Comparison of ENCODE assay signal across 26 cellular contexts in the genomic region with DNA sequence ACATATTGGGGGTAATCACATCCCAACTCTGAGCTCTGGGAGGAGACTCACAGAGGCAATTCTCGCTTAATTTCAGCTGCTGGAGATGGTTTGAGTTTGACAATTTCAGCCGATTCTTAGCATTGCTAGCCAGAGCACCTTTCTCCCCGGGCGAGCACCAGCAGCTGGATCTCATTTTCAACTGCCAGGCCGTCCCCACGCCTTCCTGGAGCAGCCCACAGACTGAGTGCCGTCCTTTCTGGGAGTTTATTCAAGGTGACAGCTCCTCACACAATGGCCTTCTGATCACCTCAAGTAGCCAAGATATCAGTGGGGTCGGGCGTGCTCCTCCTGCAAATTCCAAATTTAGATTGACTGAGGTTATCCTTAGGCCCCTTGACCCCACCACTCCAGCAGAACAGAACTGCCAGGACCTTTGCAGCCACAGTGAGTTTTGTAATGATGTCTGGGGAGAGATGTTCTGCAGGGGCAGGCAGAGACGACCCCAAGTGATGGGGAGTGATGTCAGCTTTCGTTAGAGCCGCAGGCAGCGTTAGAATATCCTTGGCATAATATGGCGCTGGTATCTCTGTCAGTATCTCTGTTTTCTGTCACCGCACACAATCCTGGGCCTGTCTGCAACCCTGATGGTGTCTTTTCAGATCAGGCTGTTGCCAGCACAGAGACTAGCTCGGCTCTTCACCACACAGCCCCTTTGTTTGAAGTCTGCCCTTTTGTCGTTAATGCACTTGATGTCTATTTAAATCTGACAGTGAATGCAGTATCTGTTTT.
DNase-seq lines count a peak whose midpoint lies in the region; ATAC-seq and TF ChIP-seq lines count a peak whose summit lies in the region.
"Had no signal": no experiment of that assay in that cellular context is flagged by ENCODE, and none has a peak within 500 bp of the region (broad histone marks: within the 10 kb centered on the region; RNA-seq: fewer than 3 reads in every experiment).

No MANE protein-coding gene starts in this region.

- no peak for TF ChIP-seq CTCF in fibroblast of lung (conservative IDR thresholded peaks at IDR 0.05 in 1 of 2, IDR thresholded peaks at IDR 0.05 in 1 of 2; ENCODE audit: low read depth in 1 of 2, low read length in 2 of 2)
- no peak for TF ChIP-seq CTCF in nephron (IDR thresholded peaks at IDR 0.05; ENCODE audit: unreplicated experiment in 3 of 3)
- no peak for TF ChIP-seq CTCF in upper lobe of right lung (IDR thresholded peaks at IDR 0.05)

- H3K27ac ChIP-seq in SJSA1, result peak overlapping the region; percentile 27
- no peak overlapping the region for H3K27ac ChIP-seq in fibroblast of lung (ENCODE audit: insufficient read depth, low read length)
- H3K27ac ChIP-seq in upper lobe of right lung, result peak overlapping the region; percentile 43
- H3K27ac ChIP-seq: KMS-11, Peyer's patch, SK-N-MC, thyroid gland had no signal

- H3K4me3 ChIP-seq in SJSA1 (no peak overlapping the region), fibroblast of lung (replicated peaks in 1 of 4; ENCODE audit: control extremely low read depth in 1 of 4, insufficient read depth in 1 of 4, low read depth in 3 of 4, low read length in 4 of 4) (no peak overlapping the region), upper lobe of right lung (no peak overlapping the region)
- H3K4me3 ChIP-seq: Peyer's patch, SK-N-MC, thyroid gland had no signal

- peak overlapping the region; percentile 14 to 76 (median 68) for H3K27ac Mint-ChIP-seq in nephron
- H3K27ac Mint-ChIP-seq: activated CD8-positive, alpha-beta memory T cell treated with anti-CD3 and anti-CD28 coated beads, Interleukin-2, amount 10 ng/mL, durations not matched to agents 7 days and 5 days; activated T-helper 1 cell treated with anti-CD3 and anti-CD28 coated beads, Interleukin-12 subunit alpha, Interleukin-12 subunit beta, Interleukin-2, Interleukin-4 antibody, amounts not matched to agents 30 ng/mL and 10 ng/mL and 1 ng/mL, durations not matched to agents 14 hours and 24 hours and 36 hours; CD4-positive, alpha-beta memory T cell; memory B cell; naive B cell; stimulated activated naive CD8-positive, alpha-beta T cell treated with anti-CD3 and anti-CD28 coated beads, Interleukin-15, Interleukin-2, amounts not matched to agents 100 ng/mL and 50 ng/mL, for 24 hours; T-helper 2 cell treated with Interferon-gamma antibody and Interleukin-4, amounts not matched to agents 5 μg/mL and 100 μg/mL, for 36 hours had no signal

- DNase-seq in SJSA1 (ENCODE audit: low read depth in 1 of 2, low spot score in 2 of 2), result no peak
- DNase-seq in fibroblast of lung (ENCODE audit: low read depth in 2 of 2), result no peak
- no peak for DNase-seq in upper lobe of right lung
- no peak for DNase-seq in activated T-cell treated with anti-CD3 and anti-CD28 coated beads for 4 hours
- DNase-seq in NCI-H2227 (lab: John Stamatoyannopoulos, UW; ENCODE audit: unreplicated experiment), result no peak
- DNase-seq: activated CD4-positive, alpha-beta T cell treated with anti-CD3 and anti-CD28 coated beads, Interleukin-2, amount 50 U/mL, for 1 hour; activated CD8-positive, alpha-beta memory T cell treated with anti-CD3 and anti-CD28 coated beads, Interleukin-2, amount 10 ng/mL, durations not matched to agents 7 days and 5 days; activated naive CD4-positive, alpha-beta T cell treated with anti-CD3 and anti-CD28 coated beads, Interleukin-2, amount 50 U/mL, for 16 hours; caudate nucleus; CD4-positive, alpha-beta memory T cell; dermis blood vessel endothelial cell; naive B cell; NCI-H146; NCI-H510A; Peyer's patch; stimulated activated CD4-positive, alpha-beta T cell treated with anti-CD3 and anti-CD28 coated beads, Interleukin-15, amount 100 ng/mL, for 24 hours; thyroid gland had no signal

- peak; percentile 33 for ATAC-seq in upper lobe of right lung
- no peak for ATAC-seq in GM18502 (IDR thresholded peaks at IDR 0.05; ENCODE audit: poor library complexity, unreplicated experiment)
- ATAC-seq: activated CD8-positive, alpha-beta memory T cell treated with anti-CD3 and anti-CD28 coated beads, Interleukin-2, amount 10 ng/mL, durations not matched to agents 7 days and 5 days; HCT116 had no signal

- no peaks in the 10 kb centered on the region for H4K20me1 ChIP-seq in fibroblast of lung (ENCODE audit: control insufficient read depth, extremely low read depth, insufficient read depth, low read length)

- no peak overlapping the region for H2AFZ ChIP-seq in fibroblast of lung (ENCODE audit: low read length)

- H3K79me2 ChIP-seq in fibroblast of lung (ENCODE audit: control insufficient read depth, insufficient read depth, low read length), result no peaks in the 10 kb centered on the region

- no peak overlapping the region for H3K4me3 Mint-ChIP-seq in nephron
- H3K4me3 Mint-ChIP-seq: activated CD8-positive, alpha-beta memory T cell treated with anti-CD3 and anti-CD28 coated beads, Interleukin-2, amount 10 ng/mL, durations not matched to agents 7 days and 5 days; activated T-helper 1 cell treated with anti-CD3 and anti-CD28 coated beads, Interleukin-12 subunit alpha, Interleukin-12 subunit beta, Interleukin-2, Interleukin-4 antibody, amounts not matched to agents 30 ng/mL and 10 ng/mL and 1 ng/mL, durations not matched to agents 14 hours and 24 hours and 36 hours; memory B cell; naive B cell; stimulated activated naive CD8-positive, alpha-beta T cell treated with anti-CD3 and anti-CD28 coated beads, Interleukin-15, Interleukin-2, amounts not matched to agents 100 ng/mL and 50 ng/mL, for 24 hours; T-helper 2 cell treated with Interferon-gamma antibody and Interleukin-4, amounts not matched to agents 5 μg/mL and 100 μg/mL, for 36 hours had no signal

- H3K9me3 Mint-ChIP-seq in nephron, result no peaks in the 10 kb centered on the region
- H3K9me3 Mint-ChIP-seq: activated T-helper 1 cell treated with anti-CD3 and anti-CD28 coated beads, Interleukin-12 subunit alpha, Interleukin-12 subunit beta, Interleukin-2, Interleukin-4 antibody, amounts not matched to agents 30 ng/mL and 10 ng/mL and 1 ng/mL, durations not matched to agents 14 hours and 24 hours and 36 hours; memory B cell; naive B cell; stimulated activated naive CD8-positive, alpha-beta T cell treated with anti-CD3 and anti-CD28 coated beads, Interleukin-15, Interleukin-2, amounts not matched to agents 100 ng/mL and 50 ng/mL, for 24 hours; T-helper 2 cell treated with Interferon-gamma antibody and Interleukin-4, amounts not matched to agents 5 μg/mL and 100 μg/mL, for 36 hours had no signal

- H3K36me3 ChIP-seq in SJSA1 (no peaks in the 10 kb centered on the region), fibroblast of lung (ENCODE audit: control insufficient read depth, insufficient read depth, low read length) (no peaks in the 10 kb centered on the region), upper lobe of right lung (no peaks in the 10 kb centered on the region)
- H3K36me3 ChIP-seq: Peyer's patch, thyroid gland had no signal

- intact Hi-C loops in upper lobe of right lung (cut with DNase I), result no loop called here

- H3K9ac ChIP-seq in fibroblast of lung (ENCODE audit: insufficient read depth, low read length), result no peak overlapping the region
- H3K9ac ChIP-seq: KMS-11 had no signal

- H3K4me1 ChIP-seq in SJSA1 (replicated peaks) (peaks cover 57% of the 10 kb centered on the region), fibroblast of lung (ENCODE audit: control insufficient read depth, extremely low read depth, insufficient read depth, low read length) (peaks cover 14% of the 10 kb centered on the region), upper lobe of right lung (peaks cover 19% of the 10 kb centered on the region)
- H3K4me1 ChIP-seq: Peyer's patch had no signal

- H3K36me3 Mint-ChIP-seq in nephron (ENCODE audit: low read depth), result no peaks in the 10 kb centered on the region
- H3K36me3 Mint-ChIP-seq: activated CD8-positive, alpha-beta memory T cell treated with anti-CD3 and anti-CD28 coated beads, Interleukin-2, amount 10 ng/mL, durations not matched to agents 7 days and 5 days; CD4-positive, alpha-beta memory T cell; memory B cell; naive B cell had no signal

- peaks cover 5% of the 10 kb centered on the region for H3K27me3 Mint-ChIP-seq in nephron (ENCODE audit: low read depth)
- H3K27me3 Mint-ChIP-seq: activated CD8-positive, alpha-beta memory T cell treated with anti-CD3 and anti-CD28 coated beads, Interleukin-2, amount 10 ng/mL, durations not matched to agents 7 days and 5 days; CD4-positive, alpha-beta memory T cell; memory B cell; stimulated activated naive CD8-positive, alpha-beta T cell treated with anti-CD3 and anti-CD28 coated beads, Interleukin-15, Interleukin-2, amounts not matched to agents 100 ng/mL and 50 ng/mL, for 24 hours had no signal

- H3K27me3 ChIP-seq in SJSA1 (replicated peaks) (no peaks in the 10 kb centered on the region), fibroblast of lung (ENCODE audit: control insufficient read depth, insufficient read depth, low read length) (no peaks in the 10 kb centered on the region), upper lobe of right lung (no peaks in the 10 kb centered on the region)
- H3K27me3 ChIP-seq: Peyer's patch, thyroid gland had no signal

- H3K4me2 ChIP-seq in fibroblast of lung (ENCODE audit: extremely low read depth, insufficient read depth, low read length), result peak overlapping the region; percentile 9
- H3K4me2 ChIP-seq: KMS-11 had no signal

- H3K4me1 Mint-ChIP-seq in nephron, result peaks cover 51% of the 10 kb centered on the region
- H3K4me1 Mint-ChIP-seq: activated CD8-positive, alpha-beta memory T cell treated with anti-CD3 and anti-CD28 coated beads, Interleukin-2, amount 10 ng/mL, durations not matched to agents 7 days and 5 days; CD4-positive, alpha-beta memory T cell; memory B cell; naive B cell had no signal

- H3K9me3 ChIP-seq in SJSA1 (replicated peaks) (no peaks in the 10 kb centered on the region), fibroblast of lung (ENCODE audit: control insufficient read depth, insufficient read depth, low read depth, low read length) (no peaks in the 10 kb centered on the region), upper lobe of right lung (no peaks in the 10 kb centered on the region)
- H3K9me3 ChIP-seq: Peyer's patch, thyroid gland had no signal
